Comparison of ENCODE assay signal across 7 cellular contexts in genomic region chr10:132421377-132422168, GRCh38. TPM values are rescaled to one million over a fixed set of nuclear protein-coding genes. Genes with fewer than 3 reads are reported as not detected.
DNase-seq lines count a peak whose midpoint lies in the region; ATAC-seq and TF ChIP-seq lines count a peak whose summit lies in the region.

No MANE protein-coding gene starts in this region.

- H3K27me3 ChIP-seq in Peyer's patch (no peaks in the 10 kb centered on the region), dorsolateral prefrontal cortex (no peaks in the 10 kb centered on the region)

- no peak for TF ChIP-seq CTCF in Peyer's patch (IDR thresholded peaks at IDR 0.05)
- no peak for TF ChIP-seq CTCF in dorsolateral prefrontal cortex (IDR thresholded peaks at IDR 0.05 in 54 of 56, conservative IDR thresholded peaks at IDR 0.05 in 2 of 56; ENCODE audit: low read depth in 1 of 56, partially characterized antibody in 56 of 56)

- DNase-seq in Peyer's patch (peak; percentile 82 to 88 (median 83)), dorsolateral prefrontal cortex (peak in 1 of 10 donors; percentile 49), midbrain (lab: John Stamatoyannopoulos, UW) (peak; percentile 56)

- ATAC-seq in GM18505 (IDR thresholded peaks at IDR 0.05; ENCODE audit: unreplicated experiment) (peak; percentile 44), HG02885 (IDR thresholded peaks at IDR 0.05; ENCODE audit: poor library complexity, unreplicated experiment) (peak; percentile 44), GM19328 (IDR thresholded peaks at IDR 0.05; ENCODE audit: unreplicated experiment) (no peak)

- TF ChIP-seq POLR2A in GM18505 (IDR thresholded peaks at IDR 0.05; ENCODE audit: borderline replicate concordance, extremely low read depth, insufficient read depth, insufficient read length) (no peak), Peyer's patch (IDR thresholded peaks at IDR 0.05) (peak in 1 of 2 donors; percentile 45)

- WGBS in urinary bladder = 28% methylated on average over 25 of the region's 25 CpGs

- no peaks in the 10 kb centered on the region for H3K36me3 ChIP-seq in Peyer's patch
- H3K36me3 ChIP-seq in urinary bladder (ENCODE audit: insufficient read depth) = no peaks in the 10 kb centered on the region

- H3K27ac ChIP-seq in Peyer's patch (peak overlapping the region; percentile 84 to 93 (median 90)), dorsolateral prefrontal cortex (peak overlapping the region; percentile 23 to 95 (median 87)), urinary bladder (ENCODE audit: low read depth) (peak overlapping the region; percentile 80)

- intact Hi-C loops in dorsolateral prefrontal cortex (cut with DNase I) = no loop called here

- peaks cover 27 to 66% (median 51%) of the 10 kb centered on the region in 4 donors for H3K4me1 ChIP-seq in Peyer's patch
- peaks cover 3% of the 10 kb centered on the region for H3K4me1 ChIP-seq in urinary bladder (ENCODE audit: insufficient read depth)

- H3K4me3 ChIP-seq in Peyer's patch (peak overlapping the region in 3 of 4 donors; percentile 4 to 37 (median 16)), dorsolateral prefrontal cortex (peak overlapping the region in 3 of 59 donors; percentile 13 to 27 (median 24)), urinary bladder (ENCODE audit: low read depth, low read length) (no peak overlapping the region)

- H3K9me3 ChIP-seq in Peyer's patch = no peaks in the 10 kb centered on the region

RNA-seq across cellular contexts. Expression of gene PWWP2B, which starts 24.6 kb away (rescaled TPM):
- total RNA-seq in Peyer's patch = 10 to 100 TPM; 11.4 to 19.2 (median 15.1) TPM
- total RNA-seq in dorsolateral prefrontal cortex = 10 to 100 TPM in 118 of 120 experiments, 1 to 10 TPM in 2; 7.7 to 28.3 (median 17.8) TPM
- 6.8 TPM for total RNA-seq in urinary bladder
- polyA plus RNA-seq in urinary bladder = 16.6 TPM
